In the genomic region with DNA sequence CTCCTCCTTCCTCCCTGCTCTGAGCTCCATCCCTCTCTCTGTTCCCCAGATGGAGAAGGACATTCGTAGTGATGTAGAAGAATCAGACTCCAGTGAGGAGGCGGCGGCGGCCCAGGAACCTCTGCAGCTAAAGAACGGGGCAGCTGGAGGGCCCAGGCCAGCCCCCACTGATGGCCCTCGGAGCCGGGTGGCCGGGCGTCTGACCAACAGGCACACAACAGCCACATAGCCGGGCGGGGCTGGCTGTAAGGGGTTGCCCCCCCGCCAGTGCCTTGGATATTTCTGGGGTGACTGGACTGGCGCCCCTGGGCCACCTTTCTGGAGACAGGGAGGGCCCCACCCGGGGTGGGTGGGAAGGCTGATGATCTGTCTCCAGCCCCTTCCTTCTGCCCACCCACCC, we compare ENCODE assay signal across 21 cellular contexts. TPM values are rescaled to one million over a fixed set of nuclear protein-coding genes. Genes with fewer than 3 reads are reported as not detected.
DNase-seq lines count a peak whose midpoint lies in the region; TF ChIP-seq lines count a peak whose summit lies in the region.
"Had no signal": no experiment of that assay in that cellular context is flagged by ENCODE, and none has a peak within 500 bp of the region (broad histone marks: within the 10 kb centered on the region; RNA-seq: fewer than 3 reads in every experiment).

No MANE protein-coding gene starts in this region.

- peak; percentile 1 for DNase-seq in AG08395 (ENCODE audit: low spot score)
- peak; percentile 34 for DNase-seq in CD14-positive monocyte (ENCODE audit: low spot score)
- peak; percentile 15 for DNase-seq in myocyte (ENCODE audit: low read depth)
- DNase-seq in stomach, result peak; percentile 23
- no peak for DNase-seq in NCI-H2227 (lab: John Stamatoyannopoulos, UW; ENCODE audit: unreplicated experiment)
- DNase-seq in NOMO-1 (lab: John Stamatoyannopoulos, UW; ENCODE audit: unreplicated experiment in 2 of 2), result no peak
- DNase-seq in LoVo (ENCODE audit: low spot score), result no peak
- DNase-seq: ACHN; AML-193; COR-L47; DMS153; GF-D8; Kasumi-1; MM.1S; NCI-H1092; NCI-H1436 treated with DMSO at 0.1 percent for 48 hours; NCI-H2081 treated with DMSO at 0.1 percent for 48 hours; NCI-H748 treated with DMSO at 0.1 percent for 48 hours; NK-92 treated with Interleukin-12 subunit alpha and Interleukin-12 subunit beta, amount 100 ng/mL, for 24 hours had no signal

- peaks cover 13 to 41% (median 37%) of the 10 kb centered on the region in 3 donors for H3K27me3 Mint-ChIP-seq in CD14-positive monocyte (ENCODE audit: low read depth in 3 of 3)

- no peak for TF ChIP-seq CTCF in CD14-positive monocyte (IDR thresholded peaks at IDR 0.05)
- TF ChIP-seq CTCF in stomach (IDR thresholded peaks at IDR 0.05), result no peak

- intact Hi-C loops in CD14-positive monocyte (cut with micrococcal nuclease), result no loop called here
- intact Hi-C loops in stomach (cut with DNase I; ENCODE audit: low total_unique reads), result loop anchor here (5.0 kb wide), 1 partner anchor 55 kb away; no protein-coding TSS in a partner anchor

- H3K36me3 Mint-ChIP-seq in CD14-positive monocyte, result no peaks in the 10 kb centered on the region

- H3K4me1 Mint-ChIP-seq in CD14-positive monocyte, result peaks cover 2% of the 10 kb centered on the region

- no peaks in the 10 kb centered on the region for H3K9me3 ChIP-seq in stomach

- peaks cover 11 to 54% (median 35%) of the 10 kb centered on the region in 4 donors for H3K36me3 ChIP-seq in stomach

- H3K27me3 ChIP-seq in stomach, result no peaks in the 10 kb centered on the region

- WGBS in stomach, 5 donors, result 82 to 93% (median 87%) methylated on average over 11 to 14 of the region's 14 CpGs

- TF ChIP-seq EP300 in stomach (IDR thresholded peaks at IDR 0.05), result no peak

- H3K9me3 Mint-ChIP-seq in CD14-positive monocyte, result peaks cover 0 to 3% (median 1%) of the 10 kb centered on the region in 7 donors

- no peak overlapping the region for H3K27ac ChIP-seq in stomach
- H3K27ac ChIP-seq: C4-2B, SK-N-MC had no signal

- peaks cover 0 to 7% (median 0%) of the 10 kb centered on the region in 4 donors for H3K4me1 ChIP-seq in stomach

- no peak overlapping the region for H3K4me3 Mint-ChIP-seq in CD14-positive monocyte

- no peak overlapping the region for H3K27ac Mint-ChIP-seq in CD14-positive monocyte

- H3K4me3 ChIP-seq in stomach, result no peak overlapping the region
- H3K4me3 ChIP-seq: SK-N-MC had no signal

- TF ChIP-seq POLR2A in stomach (IDR thresholded peaks at IDR 0.05), result no peak

RNA-seq across cellular contexts. Expression of gene CD320, which starts 46.3 kb away (rescaled TPM):
- 1 to 10 TPM in 1 of 2 donors, under 1 TPM in 1; 0.72 to 1.0 TPM for polyA plus RNA-seq in CD14-positive monocyte
- total RNA-seq in myocyte, result 94.6 and 97.0 TPM in 2 replicates
- polyA plus RNA-seq in myocyte (2012), result 30.9 TPM
- total RNA-seq in stomach, result 100 to 1,000 TPM in 1 of 5 donors, 10 to 100 TPM in 4; 13.0 to 108 (median 19.1) TPM
- polyA plus RNA-seq in stomach, result 10 to 100 TPM; 24.7 to 32.1 (median 27.0) TPM

RNA-seq across cellular contexts. Expression of gene CERS4, which starts 52.7 kb away (rescaled TPM):
- 10 to 100 TPM; 12.0 to 12.1 TPM for polyA plus RNA-seq in CD14-positive monocyte
- 0.47 TPM in 1 of 2 replicates, not detected in the other for total RNA-seq in myocyte
- polyA plus RNA-seq in myocyte (2012), result not detected
- total RNA-seq in stomach, result 100 to 1,000 TPM in 1 of 5 donors, 10 to 100 TPM in 3, 1 to 10 TPM in 1; 1.7 to 124 (median 39.0) TPM
- 10 to 100 TPM; 23.1 to 44.9 (median 30.4) TPM for polyA plus RNA-seq in stomach

RNA-seq across cellular contexts. Expression of gene NDUFA7, which starts 59.3 kb away (rescaled TPM):
- polyA plus RNA-seq in CD14-positive monocyte (100 to 1,000 TPM; 133 to 153 TPM), stomach (100 to 1,000 TPM; 127 to 171 (median 150) TPM)
- total RNA-seq in myocyte (42.5 and 60.6 TPM in 2 replicates), stomach (10 to 100 TPM in 2 of 5 donors, 1 to 10 TPM in 3; 3.6 to 13.8 (median 9.6) TPM)
- polyA plus RNA-seq in myocyte (2012), result 149 TPM

RNA-seq across cellular contexts. Expression of gene RPS28, which starts 59.4 kb away (rescaled TPM):
- polyA plus RNA-seq in CD14-positive monocyte (1,000 to 10,000 TPM in 1 of 2 donors, 100 to 1,000 TPM in 1; 984 to 1,104 TPM), stomach (1,000 to 10,000 TPM in 1 of 3 donors, 100 to 1,000 TPM in 2; 778 to 1,474 (median 861) TPM)
- total RNA-seq in myocyte (184 and 191 TPM in 2 replicates), stomach (1,000 to 10,000 TPM in 2 of 5 donors, 100 to 1,000 TPM in 3; 335 to 2,088 (median 520) TPM)
- 1,008 TPM for polyA plus RNA-seq in myocyte (2012)

Comparison
In these comparisons a context has a peak if more than half of its experiments do, and no peak if none do; other contexts are left out.
1. DNase-seq: peak in AG08395 (single experiment), CD14-positive monocyte (single experiment), myocyte (single experiment) and stomach (single experiment); none in NCI-H2227 (single experiment), NOMO-1 (0 of 2) and LoVo (single experiment).